1 cellular context compared by ENCODE assay signal in the genomic region with DNA sequence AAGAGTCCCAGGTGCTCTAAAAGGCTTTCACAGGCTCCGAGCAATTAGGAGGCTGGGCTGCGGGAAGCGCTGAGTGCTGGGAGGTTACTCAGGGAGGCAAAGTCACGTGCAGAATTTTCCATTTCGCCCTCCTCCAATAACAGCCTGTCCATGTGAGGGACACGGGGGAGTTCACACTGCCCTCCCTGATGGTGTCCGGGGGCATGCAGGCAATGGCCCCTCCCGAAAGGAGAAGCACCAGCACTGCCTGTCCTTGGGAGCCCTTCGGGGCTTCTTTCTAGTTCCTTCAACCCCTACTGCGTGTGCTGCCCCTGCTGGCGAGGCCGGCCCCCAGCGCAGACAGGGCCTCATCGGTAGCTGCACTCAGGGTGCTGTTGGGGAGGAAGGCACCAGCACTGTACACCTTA.
TF ChIP-seq lines count a peak whose summit lies in the region.

No MANE protein-coding gene starts in this region.

TF ChIP-seq in K562, 482 proteins besides CTCF, POLR2A, EP300 and RAD21 (continued from another document):
- peak in 1 of 3 experiments; percentile 23 for TF ChIP-seq YY1 (IDR thresholded peaks at IDR 0.05; ENCODE audit: borderline replicate concordance in 1 of 3, control insufficient read depth in 1 of 3, extremely low read depth in 1 of 3, insufficient read depth in 3 of 3, insufficient read length in 1 of 3, insufficient replicate concordance in 2 of 3, low read depth in 1 of 3, low read length in 2 of 3)
- TF ChIP-seq, protein P1, sequence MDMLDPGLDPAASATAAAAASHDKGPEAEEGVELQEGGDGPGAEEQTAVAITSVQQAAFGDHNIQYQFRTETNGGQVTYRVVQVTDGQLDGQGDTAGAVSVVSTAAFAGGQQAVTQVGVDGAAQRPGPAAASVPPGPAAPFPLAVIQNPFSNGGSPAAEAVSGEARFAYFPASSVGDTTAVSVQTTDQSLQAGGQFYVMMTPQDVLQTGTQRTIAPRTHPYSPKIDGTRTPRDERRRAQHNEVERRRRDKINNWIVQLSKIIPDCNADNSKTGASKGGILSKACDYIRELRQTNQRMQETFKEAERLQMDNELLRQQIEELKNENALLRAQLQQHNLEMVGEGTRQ (CRISPR knock-in tag; IDR thresholded peaks at IDR 0.05) = peak; percentile 65
- 0 out of 2 replicates have a peak, but pooled peaks have one; percentile 17 for TF ChIP-seq MTA1 (IDR thresholded peaks at IDR 0.05; ENCODE audit: borderline replicate concordance)
- peak; percentile 71 for TF ChIP-seq RAD51 (IDR thresholded peaks at IDR 0.05; ENCODE audit: borderline replicate concordance, low read depth)
- TF ChIP-seq TAF1 (IDR thresholded peaks at IDR 0.05; ENCODE audit: control insufficient read depth, extremely low read depth, insufficient read depth, low read length, severe bottlenecking) = no peak
